ENCODE assay signal across 16 cellular contexts in genomic region chr3:32451049-32451659, GRCh38.
A peak's percentile ranks its signal among the peaks of the same experiment; 100 is the strongest.
DNase-seq lines count a peak whose midpoint lies in the region; ATAC-seq lines count a peak whose summit lies in the region.
"Had no signal": no experiment of that assay in that cellular context is flagged by ENCODE, and none has a peak within 500 bp of the region (broad histone marks: within the 10 kb centered on the region; RNA-seq: fewer than 3 reads in every experiment).

No MANE protein-coding gene starts in this region.

- DNase-seq in NCI-H1105 treated with DMSO at 0.1 percent for 48 hours (lab: John Stamatoyannopoulos, UW) (peak; percentile 42), NCI-H1105 (lab: John Stamatoyannopoulos, UW) (no peak), NCI-H146 treated with DMSO at 0.1 percent for 48 hours (lab: John Stamatoyannopoulos, UW; ENCODE audit: unreplicated experiment) (peak; percentile 31), globus pallidus (ENCODE audit: low spot score) (peak; percentile 24), retina (peak; percentile 56), cerebellar cortex (ENCODE audit: low spot score) (no peak), hippocampal formation (lab: John Stamatoyannopoulos, UW) (no peak)
- DNase-seq: activated CD4-positive, alpha-beta T cell treated with anti-CD3 and anti-CD28 coated beads for 48 hours; anterior cingulate cortex; head of caudate nucleus; MV-4-11; NCI-H2029; NCI-H446; NK-92 treated with Interleukin-12 subunit alpha and Interleukin-12 subunit beta, amount 100 ng/mL, for 24 hours; sigmoid colon had no signal

- no peak for ATAC-seq in GM21717 (IDR thresholded peaks at IDR 0.05; ENCODE audit: unreplicated experiment)

Comparison
In these comparisons a context has a peak if more than half of its experiments do, and no peak if none do; other contexts are left out.
1. DNase-seq: peak in NCI-H1105 treated with DMSO at 0.1 percent for 48 hours (single experiment), NCI-H146 treated with DMSO at 0.1 percent for 48 hours (single experiment), globus pallidus (single experiment) and retina (single experiment); none in NCI-H1105 (single experiment), cerebellar cortex (single experiment) and hippocampal formation (0 of 2).